Comparison of ENCODE assay signal across 8 cellular contexts in the genomic region with DNA sequence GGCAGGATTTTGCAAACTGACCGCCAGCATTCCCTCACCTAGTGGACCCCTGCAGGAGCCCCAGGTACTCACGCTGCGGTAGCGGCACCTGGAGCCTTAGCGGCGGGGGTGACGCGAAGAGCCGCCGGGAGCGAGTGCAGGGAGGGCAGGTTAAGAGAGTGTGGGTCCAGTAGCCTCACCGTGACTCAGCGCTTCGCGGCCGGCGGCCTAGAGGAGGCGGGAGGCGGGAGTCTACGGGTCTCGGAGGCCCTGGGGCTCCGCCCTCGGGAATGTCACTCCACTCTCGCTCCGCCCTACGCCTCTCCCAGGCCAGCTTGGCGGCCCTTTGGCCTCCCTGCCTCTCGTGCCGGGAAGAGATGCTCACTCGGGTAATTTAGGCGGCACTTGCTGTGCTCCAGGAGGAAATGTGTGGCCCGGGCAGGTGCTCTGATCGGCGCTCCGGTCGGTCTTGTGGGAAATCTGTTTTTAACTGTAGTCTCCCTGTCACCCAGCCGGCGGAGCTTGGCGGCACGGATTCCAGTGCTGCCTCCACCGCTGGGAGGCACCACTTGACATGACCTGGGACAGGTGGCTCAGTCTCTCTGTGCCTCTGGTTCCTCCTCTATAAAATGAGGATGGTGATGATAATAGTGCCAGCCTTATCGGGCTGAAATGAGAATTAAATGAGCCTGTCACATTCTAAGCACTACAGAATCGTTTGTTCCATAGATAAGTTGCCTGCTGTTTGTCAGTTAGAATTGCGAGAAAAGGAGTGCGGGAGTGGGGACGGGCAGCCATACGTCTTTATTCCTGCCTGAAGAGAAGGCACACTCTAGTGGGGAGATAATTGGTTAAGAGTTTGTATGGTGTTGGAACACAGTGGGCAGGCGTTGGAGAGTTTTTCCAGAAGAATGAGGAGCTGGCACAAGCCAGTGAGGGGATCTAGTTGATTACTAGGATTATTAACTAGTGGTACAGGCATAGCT.
DNase-seq lines count a peak whose midpoint lies in the region; ATAC-seq and TF ChIP-seq lines count a peak whose summit lies in the region.

A gene (minus strand): TSS at position 216 of the 965 bp plus-strand sequence. CDS start 2,076 bp downstream, outside the sequence.

- H2AFZ ChIP-seq in ACC112 (ENCODE audit: low read length, unreplicated experiment) = peak within 1 kb of the TSS; percentile 83

- H3K36me3 ChIP-seq in ACC112 (ENCODE audit: insufficient read depth, low read length) (peaks cover 16% of the 10 kb centered on the region), WERI-Rb-1 (no peaks in the 10 kb centered on the region)

- no peaks in the 10 kb centered on the region for H3K36me3 Mint-ChIP-seq in central memory CD8-positive, alpha-beta T cell (ENCODE audit: insufficient read depth)

- H3K4me1 Mint-ChIP-seq in central memory CD8-positive, alpha-beta T cell = peaks cover 15% of the 10 kb centered on the region

- no peaks in the 10 kb centered on the region for H3K9me3 ChIP-seq in WERI-Rb-1 (ENCODE audit: severe bottlenecking)

- peaks cover 31% of the 10 kb centered on the region for H3K27me3 Mint-ChIP-seq in central memory CD8-positive, alpha-beta T cell

- peak within 1 kb of the TSS; percentile 67 for H3K4me3 Mint-ChIP-seq in central memory CD8-positive, alpha-beta T cell

- ATAC-seq in GM18861 (IDR thresholded peaks at IDR 0.05; ENCODE audit: unreplicated experiment) (peak; percentile 91), HG03066 (IDR thresholded peaks at IDR 0.05; ENCODE audit: low read depth, unreplicated experiment) (peak; percentile 98)
- peak; percentile 58 for ATAC-seq in central memory CD8-positive, alpha-beta T cell (replicated peaks; ENCODE audit: extremely low read depth, poor library complexity, severe bottlenecking)

- H3K4me3 ChIP-seq in ACC112 (ENCODE audit: low read depth, low read length) (peak within 1 kb of the TSS; percentile 85), WERI-Rb-1 (ENCODE audit: low read depth, low read length) (peak within 1 kb of the TSS; percentile 57)

- H3K27ac ChIP-seq in ACC112 (ENCODE audit: low read depth, low read length) (peak within 1 kb of the TSS; percentile 41; the same call in 1 of the 2 replicates), WERI-Rb-1 (peak within 1 kb of the TSS; percentile 46)

- H3K27ac Mint-ChIP-seq in central memory CD8-positive, alpha-beta T cell (ENCODE audit: low read depth) = no peak within 1 kb of the TSS

- no peaks in the 10 kb centered on the region for H3K9me3 Mint-ChIP-seq in central memory CD8-positive, alpha-beta T cell

- DNase-seq in NCI-H2171 (lab: John Stamatoyannopoulos, UW) (peak; percentile 75), WERI-Rb-1 (peak; percentile 87), islet precursor cell (peak; percentile 99)
- DNase-seq in central memory CD8-positive, alpha-beta T cell (ENCODE audit: low spot score in 2 of 2) = no peak
- DNase-seq in stimulated activated CD4-positive, alpha-beta T cell treated with anti-CD3 and anti-CD28 coated beads, Interleukin-12 subunit alpha, Interleukin-12 subunit beta, amount 100 ng/mL, for 4 hours = peak; percentile 57

- no peaks in the 10 kb centered on the region for H3K79me2 ChIP-seq in ACC112 (ENCODE audit: control insufficient read depth, insufficient read depth, low read length, unreplicated experiment)

- no peaks in the 10 kb centered on the region for H3K27me3 ChIP-seq in ACC112 (ENCODE audit: insufficient read depth, low read length)
- peaks cover 24% of the 10 kb centered on the region for H3K27me3 ChIP-seq in WERI-Rb-1 (ENCODE audit: insufficient read depth, low read depth, severe bottlenecking)

- peaks cover 9% of the 10 kb centered on the region for H3K4me1 ChIP-seq in ACC112 (ENCODE audit: control insufficient read depth, insufficient read depth, low read length, unreplicated experiment)

- TF ChIP-seq CTCF in WERI-Rb-1 (IDR thresholded peaks at IDR 0.05; ENCODE audit: low read depth, low read length) = peak; percentile 55

Comparison
In these comparisons a context has a peak if more than half of its experiments do, and no peak if none do; other contexts are left out.
1. DNase-seq: peak in NCI-H2171 (single experiment), WERI-Rb-1 (single experiment), islet precursor cell (single experiment) and stimulated activated CD4-positive, alpha-beta T cell treated with anti-CD3 and anti-CD28 coated beads, Interleukin-12 subunit alpha, Interleukin-12 subunit beta, amount 100 ng/mL, for 4 hours (single experiment); none in central memory CD8-positive, alpha-beta T cell (0 of 2).
2. Peak in every context shown above with its lines, with median percentiles within 50 percentile points of each other: ATAC-seq.